2 cellular contexts compared by ENCODE assay signal in genomic region chr12:117010693-117011451, GRCh38.
TF ChIP-seq lines count a peak whose summit lies in the region.

No MANE protein-coding gene starts in this region.

TF ChIP-seq in HepG2, 621 proteins besides CTCF, POLR2A, EP300 and RAD21:
- TF ChIP-seq AGO2 (optimal IDR thresholded peaks at IDR 0.05; ENCODE audit: low read depth, low read length) (peak; percentile 84), FOXJ3 (CRISPR knock-in tag; IDR thresholded peaks at IDR 0.05; ENCODE audit: borderline replicate concordance) (no peak)
TF ChIP-seq in HepG2: peak in this region for 1.

TF ChIP-seq in H1, 55 proteins besides CTCF, POLR2A, EP300 and RAD21:
- no peak for TF ChIP-seq MAX (IDR thresholded peaks at IDR 0.05)
- TF ChIP-seq KDM5A (IDR thresholded peaks at IDR 0.05; ENCODE audit: low read length) = no peak
- TF ChIP-seq HDAC2 (IDR thresholded peaks at IDR 0.05; ENCODE audit: borderline replicate concordance in 1 of 2, low read depth in 2 of 2, low read length in 2 of 2) = no peak
- TF ChIP-seq CHD2 (IDR thresholded peaks at IDR 0.05; ENCODE audit: low read length) = no peak
- no peak for TF ChIP-seq CEBPB (IDR thresholded peaks at IDR 0.05; ENCODE audit: low read depth, low read length)
- no peak for TF ChIP-seq CHD1 (IDR thresholded peaks at IDR 0.05; ENCODE audit: low read depth, low read length)
- TF ChIP-seq CREB1 (IDR thresholded peaks at IDR 0.05) = no peak
- TF ChIP-seq, protein P1, sequence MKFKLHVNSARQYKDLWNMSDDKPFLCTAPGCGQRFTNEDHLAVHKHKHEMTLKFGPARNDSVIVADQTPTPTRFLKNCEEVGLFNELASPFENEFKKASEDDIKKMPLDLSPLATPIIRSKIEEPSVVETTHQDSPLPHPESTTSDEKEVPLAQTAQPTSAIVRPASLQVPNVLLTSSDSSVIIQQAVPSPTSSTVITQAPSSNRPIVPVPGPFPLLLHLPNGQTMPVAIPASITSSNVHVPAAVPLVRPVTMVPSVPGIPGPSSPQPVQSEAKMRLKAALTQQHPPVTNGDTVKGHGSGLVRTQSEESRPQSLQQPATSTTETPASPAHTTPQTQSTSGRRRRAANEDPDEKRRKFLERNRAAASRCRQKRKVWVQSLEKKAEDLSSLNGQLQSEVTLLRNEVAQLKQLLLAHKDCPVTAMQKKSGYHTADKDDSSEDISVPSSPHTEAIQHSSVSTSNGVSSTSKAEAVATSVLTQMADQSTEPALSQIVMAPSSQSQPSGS (IDR thresholded peaks at IDR 0.05; ENCODE audit: low read length) = no peak
- TF ChIP-seq SRF (IDR thresholded peaks at IDR 0.05; ENCODE audit: low read depth, low read length) = no peak
- no peak for TF ChIP-seq TAF1 (IDR thresholded peaks at IDR 0.05; ENCODE audit: low read depth, low read length)
